Comparison of ENCODE assay signal across 24 cellular contexts in genomic region chr3:21117397-21117796, GRCh38.
DNase-seq lines count a peak whose midpoint lies in the region; ATAC-seq and TF ChIP-seq lines count a peak whose summit lies in the region.
"Had no signal": no experiment of that assay in that cellular context is flagged by ENCODE, and none has a peak within 500 bp of the region (broad histone marks: within the 10 kb centered on the region; RNA-seq: fewer than 3 reads in every experiment).

No MANE protein-coding gene starts in this region.

- no peak overlapping the region for H3K27ac ChIP-seq in thyroid gland
- H3K27ac ChIP-seq: 22Rv1, BLaER1, PC-9, SK-N-MC had no signal

- POLR2A ChIA-PET in MCF 10A (lab: Yijun Ruan, JAX): interaction anchor here (1.2 kb wide), 1 partner anchor 100 kb away, joined by 6 read pairs; no protein-coding TSS in a partner anchor

- no peaks in the 10 kb centered on the region for H3K9me3 ChIP-seq in thyroid gland
- H3K9me3 ChIP-seq: BLaER1 had no signal

- H3K36me3 Mint-ChIP-seq in MCF 10A (ENCODE audit: insufficient read depth, unreplicated experiment): no peaks in the 10 kb centered on the region

- H3K27me3 ChIP-seq in thyroid gland: no peaks in the 10 kb centered on the region
- H3K27me3 ChIP-seq: BLaER1 had no signal

- no peaks in the 10 kb centered on the region for H3K4me1 ChIP-seq in thyroid gland
- H3K4me1 ChIP-seq: BLaER1 had no signal

- no peaks in the 10 kb centered on the region for H3K4me1 Mint-ChIP-seq in MCF 10A (ENCODE audit: insufficient read depth, unreplicated experiment)
- H3K4me1 Mint-ChIP-seq: H9 had no signal

- CTCF ChIA-PET in MCF 10A (lab: Yijun Ruan, JAX): interaction anchor here (0.6 to 1.4 kb wide), 7 partner anchors 9 to 603 kb away, joined by 3 to 5 read pairs (median 3); no protein-coding TSS in a partner anchor

- no peak overlapping the region for H3K4me3 Mint-ChIP-seq in MCF 10A (ENCODE audit: unreplicated experiment)
- H3K4me3 Mint-ChIP-seq: CD4-positive, alpha-beta T cell; H9 had no signal

- ATAC-seq in HG02678 (IDR thresholded peaks at IDR 0.05; ENCODE audit: unreplicated experiment): no peak

- intact Hi-C loops in MCF 10A (cut with micrococcal nuclease) (no loop called here), thyroid gland (cut with DNase I) (no loop called here)

- TF ChIP-seq CTCF in MCF 10A (IDR thresholded peaks at IDR 0.05; ENCODE audit: unreplicated experiment) (no peak), fibroblast of mammary gland (conservative IDR thresholded peaks at IDR 0.05; ENCODE audit: control insufficient read depth, insufficient read depth, low read depth, low read length) (no peak), thyroid gland (IDR thresholded peaks at IDR 0.05) (no peak)

- H3K27ac Mint-ChIP-seq in MCF 10A (ENCODE audit: low read depth, unreplicated experiment): no peak overlapping the region
- H3K27ac Mint-ChIP-seq: CD4-positive, alpha-beta T cell had no signal

- DNase-seq in DMS 273 (lab: John Stamatoyannopoulos, UW; ENCODE audit: unreplicated experiment) (peak; percentile 0), DMS 273 treated with DMSO at 0.1 percent for 48 hours (lab: John Stamatoyannopoulos, UW) (no peak), MCF 10A (ENCODE audit: unreplicated experiment) (peak; percentile 62), fibroblast of mammary gland (ENCODE audit: low read depth) (peak; percentile 0), thyroid gland (peak; percentile 51 to 60)
- no peak for DNase-seq in activated CD4-positive, alpha-beta T cell treated with anti-CD3 and anti-CD28 coated beads, Interleukin-2, amount 50 U/mL, for 48 hours
- DNase-seq in effector CD4-positive, alpha-beta T cell: no peak
- DNase-seq: ACHN; CD4-positive, alpha-beta T cell; COR-L47; GF-D8; H9; KG1; NCI-H1694; NCI-H2081; NCI-H748 treated with DMSO at 0.1 percent for 48 hours; RPMI8226; SHP77; SW 1271 had no signal

- H3K4me3 ChIP-seq in fibroblast of mammary gland (ENCODE audit: control insufficient read depth, low read depth, low read length) (no peak overlapping the region), thyroid gland (replicated peaks in 1 of 3) (no peak overlapping the region)
- H3K4me3 ChIP-seq: BLaER1, PC-9, SK-N-MC had no signal

- no peak for TF ChIP-seq POLR2A in thyroid gland (IDR thresholded peaks at IDR 0.05)

- H3K36me3 ChIP-seq in thyroid gland: no peaks in the 10 kb centered on the region
- H3K36me3 ChIP-seq: BLaER1 had no signal

- BruUV-seq in MCF 10A (replicated peaks; lab: Mats Ljungman, UMichigan): no TSS peak

- no peaks in the 10 kb centered on the region for H3K27me3 Mint-ChIP-seq in MCF 10A (ENCODE audit: insufficient read depth, unreplicated experiment)
- H3K27me3 Mint-ChIP-seq: CD4-positive, alpha-beta T cell had no signal

- H3K9me3 Mint-ChIP-seq in MCF 10A (ENCODE audit: unreplicated experiment): peaks cover 16% of the 10 kb centered on the region
- H3K9me3 Mint-ChIP-seq: H9 had no signal

- WGBS in thyroid gland, 2 donors: 65 to 79% methylated on average over 2 of the region's 2 CpGs

Comparison
In these comparisons a context has a peak if more than half of its experiments do, and no peak if none do; other contexts are left out.
1. DNase-seq: peak in DMS 273 (single experiment), MCF 10A (single experiment), fibroblast of mammary gland (single experiment) and thyroid gland (2 of 2); none in DMS 273 treated with DMSO at 0.1 percent for 48 hours (single experiment), activated CD4-positive, alpha-beta T cell treated with anti-CD3 and anti-CD28 coated beads, Interleukin-2, amount 50 U/mL, for 48 hours (0 of 2) and effector CD4-positive, alpha-beta T cell (single experiment).